ENCODE assay signal across 1 cellular context in genomic region chr20:37915800-37916570, GRCh38.
TF ChIP-seq lines count a peak whose summit lies in the region.

No MANE protein-coding gene starts in this region.

TF ChIP-seq in HEK293, 187 proteins besides CTCF, POLR2A, EP300 and RAD21 (continued from another document):
- TF ChIP-seq OSR2 (tag by site-specific recombination; IDR thresholded peaks at IDR 0.05) = 0 out of 2 replicates have a peak, but pooled peaks have one; percentile 43
- peak; percentile 96 for TF ChIP-seq EGR2 (tag by site-specific recombination; IDR thresholded peaks at IDR 0.05; ENCODE audit: low read depth)
- TF ChIP-seq ZNF148 (tag by site-specific recombination; IDR thresholded peaks at IDR 0.05; ENCODE audit: borderline replicate concordance) = no peak
- 0 out of 2 replicates have a peak, but pooled peaks have one; percentile 29 for TF ChIP-seq ZNF561 (tag by site-specific recombination; IDR thresholded peaks at IDR 0.05; ENCODE audit: borderline replicate concordance)
- no peak for TF ChIP-seq ZNF785 (tag by site-specific recombination; IDR thresholded peaks at IDR 0.05)
- TF ChIP-seq ZNF366 (tag by site-specific recombination; conservative IDR thresholded peaks at IDR 0.05) = no peak
- peak; percentile 54; the same call in 1 of the 2 replicates for TF ChIP-seq WT1 (tag by site-specific recombination; IDR thresholded peaks at IDR 0.05)
